ENCODE assay signal across 8 cellular contexts in the genomic region with DNA sequence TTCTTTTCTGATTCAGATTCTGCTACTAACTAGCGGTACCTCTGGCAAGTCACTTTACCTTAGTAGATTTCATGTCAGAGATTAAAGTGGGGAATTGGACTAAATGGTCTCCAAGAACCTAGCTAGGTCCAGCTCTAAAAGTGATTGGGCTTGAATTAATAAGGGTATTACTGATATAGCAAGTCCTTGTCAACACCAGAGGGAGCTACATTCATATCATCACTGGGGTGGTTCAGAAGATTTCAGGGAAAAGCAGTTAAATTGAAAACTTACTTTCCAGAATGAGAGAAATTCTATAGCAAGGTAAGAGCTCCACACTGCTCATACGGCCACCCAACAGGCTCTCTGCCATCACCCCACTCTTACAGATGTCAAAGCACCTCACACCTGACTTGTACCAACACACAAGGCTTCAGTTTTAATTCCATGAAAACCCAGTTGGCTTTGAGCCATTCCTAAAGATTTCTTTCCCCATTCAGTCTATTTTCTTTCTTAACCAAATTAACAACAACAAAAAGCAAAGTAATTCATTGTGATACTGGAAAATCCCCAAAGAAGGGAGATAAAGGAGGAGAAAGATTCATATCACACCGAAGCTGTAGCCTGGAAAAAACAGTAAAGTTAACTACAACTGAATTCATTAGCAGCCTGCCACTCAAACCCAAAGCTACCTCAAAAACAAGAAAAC. TPM values are rescaled to one million over a fixed set of nuclear protein-coding genes. Genes with fewer than 3 reads are reported as not detected.
DNase-seq lines count a peak whose midpoint lies in the region; ATAC-seq, FAIRE-seq and TF ChIP-seq lines count a peak whose summit lies in the region.

No MANE protein-coding gene starts in this region.

- H3K4me3 ChIP-seq in coronary artery (no peak overlapping the region), pancreas (no peak overlapping the region)

- 84 to 86% methylated on average over 3 of the region's 3 CpGs for WGBS in pancreas, 2 donors

- DNase-seq in NCI-H2171 treated with DMSO at 0.1 percent for 48 hours (lab: John Stamatoyannopoulos, UW) (peak; percentile 8), NCI-H2171 (lab: John Stamatoyannopoulos, UW) (no peak), MV-4-11 (lab: John Stamatoyannopoulos, UW) (peak; percentile 42), coronary artery (ENCODE audit: low spot score) (no peak), pancreas (no peak), NCI-H2029 treated with DMSO at 0.1 percent for 48 hours (lab: John Stamatoyannopoulos, UW) (no peak), hypothalamus (lab: John Stamatoyannopoulos, UW) (no peak), NCI-H187 (lab: John Stamatoyannopoulos, UW) (no peak)

- no peaks in the 10 kb centered on the region for H3K4me1 ChIP-seq in pancreas

- peak in 3 of 4 donors; percentile 71 to 77 (median 73) for ATAC-seq in pancreas

- no peaks in the 10 kb centered on the region for H3K36me3 ChIP-seq in pancreas

- intact Hi-C loops in pancreas (cut with DNase I): loop anchor here in 1 of 3 donors (5.0 kb wide), 1 partner anchor 211 kb away; no protein-coding TSS in a partner anchor

- FAIRE-seq in pancreas (lab: Jason Lieb, UNC): no peak

- no peaks in the 10 kb centered on the region for H3K9me3 ChIP-seq in pancreas

- no peak overlapping the region for H3K27ac ChIP-seq in coronary artery
- no peak overlapping the region for H3K27ac ChIP-seq in pancreas

- TF ChIP-seq CTCF in coronary artery (IDR thresholded peaks at IDR 0.05) (peak; percentile 12), pancreas (IDR thresholded peaks at IDR 0.05) (peak in 1 of 4 donors; percentile 27)

- H3K27me3 ChIP-seq in pancreas: no peaks in the 10 kb centered on the region

RNA-seq across cellular contexts. Expression of gene SPOCK2, which starts 38.0 kb away (rescaled TPM):
- 1 to 10 TPM in 4 of 6 donors, under 1 TPM in 2; 0.59 to 2.1 (median 1.2) TPM for total RNA-seq in pancreas
- polyA plus RNA-seq in pancreas: 1 to 10 TPM; 1.8 to 2.0 TPM

Comparison
In these comparisons a context has a peak if more than half of its experiments do, and no peak if none do; other contexts are left out.
1. DNase-seq: peak in NCI-H2171 treated with DMSO at 0.1 percent for 48 hours (single experiment) and MV-4-11 (single experiment); none in NCI-H2171 (single experiment), coronary artery (single experiment), pancreas (0 of 6), NCI-H2029 treated with DMSO at 0.1 percent for 48 hours (single experiment), hypothalamus (0 of 51) and NCI-H187 (0 of 2).